In genomic region chr14:24190416-24190815, GRCh38 we compare ENCODE assay signal across 31 cellular contexts. TPM values are rescaled to one million over a fixed set of nuclear protein-coding genes. Genes with fewer than 3 reads are reported as not detected.
DNase-seq lines count a peak whose midpoint lies in the region; ATAC-seq, FAIRE-seq and TF ChIP-seq lines count a peak whose summit lies in the region.
"Had no signal": no experiment of that assay in that cellular context is flagged by ENCODE, and none has a peak within 500 bp of the region (broad histone marks: within the 10 kb centered on the region; RNA-seq: fewer than 3 reads in every experiment).

No MANE protein-coding gene starts in this region.

- TF ChIP-seq RAD21 in HepG2 (CRISPR knock-in tag; IDR thresholded peaks at IDR 0.05) = no peak

- no peak overlapping the region for H2AFZ ChIP-seq in HepG2 (ENCODE audit: low read length)

- no peak overlapping the region for H3K4me3 ChIP-seq in HepG2 (replicated peaks in 1 of 3; ENCODE audit: insufficient read depth in 1 of 3, low read depth in 2 of 3, low read length in 3 of 3)
- no peak overlapping the region for H3K4me3 ChIP-seq in right lobe of liver
- H3K4me3 ChIP-seq: BLaER1 had no signal

- no peaks in the 10 kb centered on the region for H3K27me3 Mint-ChIP-seq in natural killer cell treated with Interleukin-12 subunit alpha and Interleukin-12 subunit beta and Interleukin-15 and Interleukin-18, amount 100 ng/mL, for 72 hours
- no peaks in the 10 kb centered on the region for H3K27me3 Mint-ChIP-seq in activated naive CD8-positive, alpha-beta T cell treated with anti-CD3 and anti-CD28 coated beads for 36 hours

- POLR2A ChIA-PET in HepG2 (lab: Yijun Ruan, JAX) (interaction anchor here (0.7 to 6.4 kb wide), 5 partner anchors 12 to 94 kb away, joined by 3 to 65 read pairs (median 38); partner anchors contain the start of genes CHMP4A, IRF9 and PSME2), RWPE1 (lab: Yijun Ruan, JAX; ENCODE audit: low non-redundant PET) (no interaction called here)

- H3K4me2 ChIP-seq in HepG2 (ENCODE audit: low read depth, low read length) = no peak overlapping the region
- H3K4me2 ChIP-seq: BLaER1 had no signal

- TF ChIP-seq EP300 in HepG2 (IDR thresholded peaks at IDR 0.05; ENCODE audit: low read depth in 2 of 2, low read length in 2 of 2) (no peak), HepG2 (CRISPR knock-in tag; IDR thresholded peaks at IDR 0.05; ENCODE audit: borderline replicate concordance) (no peak)

- WGBS in HepG2 (ENCODE audit: low lambda C conversion rate) = 94% methylated on average over 10 of the region's 10 CpGs
- WGBS in right lobe of liver (ENCODE audit: insufficient coverage, low coverage, low lambda C conversion rate, missing lambda C conversion rate) = 96% methylated on average over 4 of the region's 10 CpGs

- peaks cover 13% of the 10 kb centered on the region for H3K36me3 Mint-ChIP-seq in natural killer cell treated with Interleukin-12 subunit alpha and Interleukin-12 subunit beta and Interleukin-15 and Interleukin-18, amount 100 ng/mL, for 72 hours
- peaks cover 76% of the 10 kb centered on the region for H3K36me3 Mint-ChIP-seq in stimulated activated effector memory CD8-positive, alpha-beta T cell treated with anti-CD3 and anti-CD28 coated beads, Interleukin-12 subunit alpha, Interleukin-12 subunit beta, amount 100 ng/mL, for 72 hours
- H3K36me3 Mint-ChIP-seq in activated naive CD8-positive, alpha-beta T cell treated with anti-CD3 and anti-CD28 coated beads for 36 hours = peaks cover 30% of the 10 kb centered on the region

- intact Hi-C loops in HepG2 (cut with micrococcal nuclease; ENCODE audit: unreplicated experiment) (no loop called here), right lobe of liver (cut with DNase I) (no loop called here)

- H3K4me3 Mint-ChIP-seq in natural killer cell treated with Interleukin-12 subunit alpha and Interleukin-12 subunit beta and Interleukin-15 and Interleukin-18, amount 100 ng/mL, for 72 hours = no peak overlapping the region
- H3K4me3 Mint-ChIP-seq in stimulated activated effector memory CD8-positive, alpha-beta T cell treated with anti-CD3 and anti-CD28 coated beads, Interleukin-12 subunit alpha, Interleukin-12 subunit beta, amount 100 ng/mL, for 72 hours = no peak overlapping the region
- H3K4me3 Mint-ChIP-seq in activated naive CD8-positive, alpha-beta T cell treated with anti-CD3 and anti-CD28 coated beads for 36 hours = no peak overlapping the region

- H3K79me2 ChIP-seq in HepG2 (ENCODE audit: insufficient read depth, low read length) = peaks cover 37% of the 10 kb centered on the region

- H3K27ac ChIP-seq in HepG2 (ENCODE audit: extremely low read length, insufficient read depth, low read length) = no peak overlapping the region
- no peak overlapping the region for H3K27ac ChIP-seq in right lobe of liver
- 0 out of 2 replicates have a peak overlapping the region, but pooled peaks have one; percentile 15 for H3K27ac ChIP-seq in RWPE1
- H3K27ac ChIP-seq: BLaER1 had no signal

- in situ Hi-C loops in HepG2 (cut with HindIII; ENCODE audit: extremely low pct_ligation_motif_present, low pct_unique_long_range_greater_than_20kb) = no loop called here

- TF ChIP-seq CTCF in HepG2 (CRISPR knock-in tag; IDR thresholded peaks at IDR 0.05) (no peak), right lobe of liver (IDR thresholded peaks at IDR 0.05) (no peak), RWPE1 (conservative IDR thresholded peaks at IDR 0.05; ENCODE audit: low read depth) (no peak)

- no peaks in the 10 kb centered on the region for H4K20me1 ChIP-seq in HepG2 (ENCODE audit: insufficient read depth, low read length)
- H4K20me1 ChIP-seq: BLaER1 had no signal

- ATAC-seq in HepG2 = no peak
- ATAC-seq in right lobe of liver = no peak
- no peak for ATAC-seq in natural killer cell treated with Interleukin-12 subunit alpha and Interleukin-12 subunit beta and Interleukin-15 and Interleukin-18, amount 100 ng/mL, for 72 hours
- no peak for ATAC-seq in stimulated activated effector memory CD8-positive, alpha-beta T cell treated with anti-CD3 and anti-CD28 coated beads, Interleukin-12 subunit alpha, Interleukin-12 subunit beta, amount 100 ng/mL, for 72 hours
- ATAC-seq: HCT116 had no signal

- H3K27me3 ChIP-seq in HepG2 (ENCODE audit: control insufficient read depth in 1 of 2, insufficient read depth in 2 of 2, low read length in 2 of 2) (no peaks in the 10 kb centered on the region), right lobe of liver (no peaks in the 10 kb centered on the region)
- H3K27me3 ChIP-seq: BLaER1 had no signal

- H3K9me3 ChIP-seq in HepG2 (ENCODE audit: low read length) (no peaks in the 10 kb centered on the region), right lobe of liver (no peaks in the 10 kb centered on the region)
- H3K9me3 ChIP-seq: BLaER1, Caco-2 had no signal

- no TSS peak for BruUV-seq in HepG2 (replicated peaks; lab: Mats Ljungman, UMichigan)

- peaks cover 41 to 51% of the 10 kb centered on the region in 2 experiments for H3K36me3 ChIP-seq in HepG2 (replicated peaks in 1 of 2; ENCODE audit: control insufficient read depth in 1 of 2, insufficient read depth in 2 of 2, low read length in 2 of 2)
- peaks cover 0 to 24% (median 2%) of the 10 kb centered on the region in 4 donors for H3K36me3 ChIP-seq in right lobe of liver

- no peak for FAIRE-seq in HepG2 (lab: Jason Lieb, UNC)
- FAIRE-seq: A204.1, GM12891, GM19239 had no signal

- no peak for DNase-seq in HepG2 (ENCODE audit: low spot score)
- no peak for DNase-seq in right lobe of liver
- no peak for DNase-seq in RWPE1 (ENCODE audit: low spot score)
- DNase-seq in natural killer cell treated with Interleukin-12 subunit alpha and Interleukin-12 subunit beta and Interleukin-15 and Interleukin-18, amount 100 ng/mL, for 72 hours (ENCODE audit: low spot score) = no peak
- no peak for DNase-seq in stimulated activated effector memory CD8-positive, alpha-beta T cell treated with anti-CD3 and anti-CD28 coated beads, Interleukin-12 subunit alpha, Interleukin-12 subunit beta, amount 100 ng/mL, for 72 hours (ENCODE audit: low spot score in 2 of 2)
- DNase-seq in activated naive CD8-positive, alpha-beta T cell treated with anti-CD3 and anti-CD28 coated beads for 36 hours = no peak
- no peak for DNase-seq in effector CD4-positive, alpha-beta T cell
- no peak for DNase-seq in GM19240 (ENCODE audit: insufficient read length, low spot score)
- DNase-seq: Caco-2; CD4-positive, CD25-positive, alpha-beta regulatory T cell; DMS 273 treated with DMSO at 0.1 percent for 48 hours; DMS79 treated with DMSO at 0.1 percent for 48 hours; GF-D8; KBM-7; NCI-H1105 treated with DMSO at 0.1 percent for 48 hours; NCI-H146; NCI-H1930; NCI-H2107; NCI-H446 treated with DMSO at 0.1 percent for 48 hours; NCI-H526; RPMI8226; SHP77 treated with DMSO at 0.1 percent for 48 hours had no signal

- H3K4me1 ChIP-seq in HepG2 (ENCODE audit: insufficient read depth, low read length) = peaks cover 57% of the 10 kb centered on the region
- H3K4me1 ChIP-seq in right lobe of liver = peaks cover 0 to 22% (median 7%) of the 10 kb centered on the region in 4 donors

- H3K9me3 Mint-ChIP-seq in natural killer cell treated with Interleukin-12 subunit alpha and Interleukin-12 subunit beta and Interleukin-15 and Interleukin-18, amount 100 ng/mL, for 72 hours = no peaks in the 10 kb centered on the region
- no peaks in the 10 kb centered on the region for H3K9me3 Mint-ChIP-seq in stimulated activated effector memory CD8-positive, alpha-beta T cell treated with anti-CD3 and anti-CD28 coated beads, Interleukin-12 subunit alpha, Interleukin-12 subunit beta, amount 100 ng/mL, for 72 hours
- H3K9me3 Mint-ChIP-seq in activated naive CD8-positive, alpha-beta T cell treated with anti-CD3 and anti-CD28 coated beads for 36 hours = no peaks in the 10 kb centered on the region
- H3K9me3 Mint-ChIP-seq: CD4-positive, CD25-positive, alpha-beta regulatory T cell had no signal

- H3K4me1 Mint-ChIP-seq in natural killer cell treated with Interleukin-12 subunit alpha and Interleukin-12 subunit beta and Interleukin-15 and Interleukin-18, amount 100 ng/mL, for 72 hours (ENCODE audit: low read depth in 2 of 2) = peaks cover 44 to 45% of the 10 kb centered on the region in 2 donors
- H3K4me1 Mint-ChIP-seq in stimulated activated effector memory CD8-positive, alpha-beta T cell treated with anti-CD3 and anti-CD28 coated beads, Interleukin-12 subunit alpha, Interleukin-12 subunit beta, amount 100 ng/mL, for 72 hours = peaks cover 59% of the 10 kb centered on the region
- H3K4me1 Mint-ChIP-seq in activated naive CD8-positive, alpha-beta T cell treated with anti-CD3 and anti-CD28 coated beads for 36 hours = peaks cover 49% of the 10 kb centered on the region

- peak overlapping the region; percentile 31 to 85 for H3K27ac Mint-ChIP-seq in natural killer cell treated with Interleukin-12 subunit alpha and Interleukin-12 subunit beta and Interleukin-15 and Interleukin-18, amount 100 ng/mL, for 72 hours
- H3K27ac Mint-ChIP-seq in stimulated activated effector memory CD8-positive, alpha-beta T cell treated with anti-CD3 and anti-CD28 coated beads, Interleukin-12 subunit alpha, Interleukin-12 subunit beta, amount 100 ng/mL, for 72 hours = peak overlapping the region; percentile 14
- H3K27ac Mint-ChIP-seq in activated naive CD8-positive, alpha-beta T cell treated with anti-CD3 and anti-CD28 coated beads for 36 hours = no peak overlapping the region

- CTCF ChIA-PET in HepG2 (lab: Yijun Ruan, JAX; ENCODE audit: low intra/inter-chr PET ratio, low total read pairs) = no interaction called here
- CTCF ChIA-PET in RWPE1 (lab: Yijun Ruan, JAX) = no interaction called here

- no peak overlapping the region for H3K9ac ChIP-seq in HepG2 (ENCODE audit: insufficient read depth, low read depth, low read length)
- H3K9ac ChIP-seq: BLaER1 had no signal

- TF ChIP-seq POLR2A in HepG2 (IDR thresholded peaks at IDR 0.05; ENCODE audit: insufficient read depth in 1 of 2, low read depth in 2 of 2, low read length in 2 of 2) (no peak), right lobe of liver (IDR thresholded peaks at IDR 0.05) (no peak)

RNA-seq across cellular contexts. Expression of gene IPO4, which starts 1.8 kb away (rescaled TPM):
- total RNA-seq in HepG2 (2016; rRNA removed; fragmentation: Illumina TruSeq; extraction: Trizol) (149 and 179 TPM in 2 replicates), right lobe of liver (10 to 100 TPM; 17.9 to 44.0 (median 23.0) TPM)
- 58.9 and 61.8 TPM in 2 replicates for total RNA-seq in HepG2 (2016; cell fraction: cytosol; rRNA removed; fragmentation: Illumina TruSeq; extraction: Trizol; ENCODE audit: low read depth)
- 119 and 190 TPM in 2 replicates for total RNA-seq in HepG2 (2016; cell fraction: insoluble cytoplasmic fraction; rRNA removed; fragmentation: Illumina TruSeq; extraction: Trizol)
- 54.8 and 63.8 TPM in 2 replicates for total RNA-seq in HepG2 (2016; cell fraction: membrane; rRNA removed; fragmentation: Illumina TruSeq; extraction: Trizol)
- 147 and 162 TPM in 2 replicates for total RNA-seq in HepG2 (2016; cell fraction: nucleus; rRNA removed; fragmentation: Illumina TruSeq; extraction: Trizol)
- 37.4 and 39.0 TPM in 2 replicates for polyA plus RNA-seq in HepG2 (2011; rRNA removed)
- 22.1 and 40.0 TPM in 2 replicates for polyA plus RNA-seq in HepG2 (2011; cell fraction: cytosol; rRNA removed)
- polyA plus RNA-seq in HepG2 (2011; cell fraction: nucleus; rRNA removed) = 186 and 239 TPM in 2 replicates
- polyA plus RNA-seq in HepG2 (2012) = 42.9 and 46.8 TPM in 2 replicates
- 17.6 and 17.8 TPM in 2 replicates for polyA plus RNA-seq in HepG2 (2016; cell fraction: cytosol; fragmentation: Illumina TruSeq; extraction: Trizol; ENCODE audit: low read depth)
- polyA plus RNA-seq in HepG2 (2016; cell fraction: insoluble cytoplasmic fraction; fragmentation: Illumina TruSeq; extraction: Trizol; ENCODE audit: low read depth) = 88.5 and 118 TPM in 2 replicates
- 32.2 and 38.2 TPM in 2 replicates for polyA plus RNA-seq in HepG2 (2016; cell fraction: membrane; fragmentation: Illumina TruSeq; extraction: Trizol; ENCODE audit: low read depth)
- polyA plus RNA-seq in HepG2 (2016; cell fraction: nucleus; fragmentation: Illumina TruSeq; extraction: Trizol; ENCODE audit: insufficient read depth, low read depth) = 185 and 227 TPM in 2 replicates
- 52.8 and 135 TPM in 2 replicates for polyA minus RNA-seq in HepG2 (2011; rRNA and poly(A)+ RNA removed; ENCODE audit: low replicate concordance)
- 34.0 and 43.7 TPM in 2 replicates for polyA minus RNA-seq in HepG2 (2011; cell fraction: cytosol; rRNA and poly(A)+ RNA removed)
- polyA minus RNA-seq in HepG2 (2011; cell fraction: nucleus; rRNA and poly(A)+ RNA removed) = 176 and 190 TPM in 2 replicates
- 100 to 1,000 TPM in 1 of 2 donors, 10 to 100 TPM in 1; 52.8 to 145 TPM for total RNA-seq in natural killer cell treated with Interleukin-12 subunit alpha and Interleukin-12 subunit beta and Interleukin-15 and Interleukin-18, amount 100 ng/mL, for 72 hours
- 100 to 1,000 TPM; 152 to 161 TPM for total RNA-seq in activated naive CD8-positive, alpha-beta T cell treated with anti-CD3 and anti-CD28 coated beads for 36 hours

RNA-seq across cellular contexts. Expression of gene TM9SF1, which starts 4.8 kb away (rescaled TPM):
- total RNA-seq in HepG2 (2016; rRNA removed; fragmentation: Illumina TruSeq; extraction: Trizol) (56.4 and 110 TPM in 2 replicates), right lobe of liver (10 to 100 TPM; 32.1 to 49.8 (median 41.2) TPM)
- 19.9 and 23.1 TPM in 2 replicates for total RNA-seq in HepG2 (2016; cell fraction: cytosol; rRNA removed; fragmentation: Illumina TruSeq; extraction: Trizol; ENCODE audit: low read depth)
- 52.8 and 116 TPM in 2 replicates for total RNA-seq in HepG2 (2016; cell fraction: insoluble cytoplasmic fraction; rRNA removed; fragmentation: Illumina TruSeq; extraction: Trizol)
- total RNA-seq in HepG2 (2016; cell fraction: membrane; rRNA removed; fragmentation: Illumina TruSeq; extraction: Trizol) = 50.6 and 55.0 TPM in 2 replicates
- 105 and 124 TPM in 2 replicates for total RNA-seq in HepG2 (2016; cell fraction: nucleus; rRNA removed; fragmentation: Illumina TruSeq; extraction: Trizol)
- 83.2 and 85.1 TPM in 2 replicates for polyA plus RNA-seq in HepG2 (2011; rRNA removed)
- polyA plus RNA-seq in HepG2 (2011; cell fraction: cytosol; rRNA removed) = 99.8 and 110 TPM in 2 replicates
- 60.5 and 61.2 TPM in 2 replicates for polyA plus RNA-seq in HepG2 (2011; cell fraction: nucleus; rRNA removed)
- polyA plus RNA-seq in HepG2 (2012) = 37.9 and 82.6 TPM in 2 replicates
- 25.1 and 31.5 TPM in 2 replicates for polyA plus RNA-seq in HepG2 (2016; cell fraction: cytosol; fragmentation: Illumina TruSeq; extraction: Trizol; ENCODE audit: low read depth)
- polyA plus RNA-seq in HepG2 (2016; cell fraction: insoluble cytoplasmic fraction; fragmentation: Illumina TruSeq; extraction: Trizol; ENCODE audit: low read depth) = 44.2 and 50.2 TPM in 2 replicates
- polyA plus RNA-seq in HepG2 (2016; cell fraction: membrane; fragmentation: Illumina TruSeq; extraction: Trizol; ENCODE audit: low read depth) = 32.9 and 38.1 TPM in 2 replicates
- polyA plus RNA-seq in HepG2 (2016; cell fraction: nucleus; fragmentation: Illumina TruSeq; extraction: Trizol; ENCODE audit: insufficient read depth, low read depth) = 112 and 131 TPM in 2 replicates
- polyA minus RNA-seq in HepG2 (2011; rRNA and poly(A)+ RNA removed; ENCODE audit: low replicate concordance) = 117 and 251 TPM in 2 replicates
- 36.8 and 39.3 TPM in 2 replicates for polyA minus RNA-seq in HepG2 (2011; cell fraction: cytosol; rRNA and poly(A)+ RNA removed)
- polyA minus RNA-seq in HepG2 (2011; cell fraction: nucleus; rRNA and poly(A)+ RNA removed) = 51.2 and 53.7 TPM in 2 replicates
- 10 to 100 TPM; 27.6 to 30.2 TPM for total RNA-seq in natural killer cell treated with Interleukin-12 subunit alpha and Interleukin-12 subunit beta and Interleukin-15 and Interleukin-18, amount 100 ng/mL, for 72 hours
- 10 to 100 TPM; 20.7 to 22.5 TPM for total RNA-seq in activated naive CD8-positive, alpha-beta T cell treated with anti-CD3 and anti-CD28 coated beads for 36 hours

RNA-seq across cellular contexts. Expression of gene TSSK4, which starts 15.1 kb away (rescaled TPM):
- 0.44 TPM in 1 of 2 replicates, not detected in the other for total RNA-seq in HepG2 (2016; rRNA removed; fragmentation: Illumina TruSeq; extraction: Trizol)
- total RNA-seq in HepG2 (2016; cell fraction: cytosol; rRNA removed; fragmentation: Illumina TruSeq; extraction: Trizol; ENCODE audit: low read depth) = not detected in 2 replicates
- 0.19 TPM in 1 of 2 replicates, not detected in the other for total RNA-seq in HepG2 (2016; cell fraction: insoluble cytoplasmic fraction; rRNA removed; fragmentation: Illumina TruSeq; extraction: Trizol)
- not detected in 2 replicates for total RNA-seq in HepG2 (2016; cell fraction: membrane; rRNA removed; fragmentation: Illumina TruSeq; extraction: Trizol)
- 0.78 TPM in 1 of 2 replicates, not detected in the other for total RNA-seq in HepG2 (2016; cell fraction: nucleus; rRNA removed; fragmentation: Illumina TruSeq; extraction: Trizol)
- 0.08 and 0.14 TPM in 2 replicates for polyA plus RNA-seq in HepG2 (2011; rRNA removed)
- polyA plus RNA-seq in HepG2 (2011; cell fraction: cytosol; rRNA removed) = 0.04 and 0.10 TPM in 2 replicates
- 1.0 and 1.1 TPM in 2 replicates for polyA plus RNA-seq in HepG2 (2011; cell fraction: nucleus; rRNA removed)
- 3.3 and 4.1 TPM in 2 replicates for polyA plus RNA-seq in HepG2 (2012)
- polyA plus RNA-seq in HepG2 (2016; cell fraction: cytosol; fragmentation: Illumina TruSeq; extraction: Trizol; ENCODE audit: low read depth) = 0.21 TPM in 1 of 2 replicates, not detected in the other
- polyA plus RNA-seq in HepG2 (2016; cell fraction: insoluble cytoplasmic fraction; fragmentation: Illumina TruSeq; extraction: Trizol; ENCODE audit: low read depth) = not detected in 2 replicates
- 0.26 TPM in 1 of 2 replicates, not detected in the other for polyA plus RNA-seq in HepG2 (2016; cell fraction: membrane; fragmentation: Illumina TruSeq; extraction: Trizol; ENCODE audit: low read depth)
- polyA plus RNA-seq in HepG2 (2016; cell fraction: nucleus; fragmentation: Illumina TruSeq; extraction: Trizol; ENCODE audit: insufficient read depth, low read depth) = not detected in 2 replicates
- 1.7 and 2.4 TPM in 2 replicates for polyA minus RNA-seq in HepG2 (2011; rRNA and poly(A)+ RNA removed; ENCODE audit: low replicate concordance)
- not detected in 2 replicates for polyA minus RNA-seq in HepG2 (2011; cell fraction: cytosol; rRNA and poly(A)+ RNA removed)
- 3.2 and 5.0 TPM in 2 replicates for polyA minus RNA-seq in HepG2 (2011; cell fraction: nucleus; rRNA and poly(A)+ RNA removed)
- under 1 TPM in 2 of 6 experiments, not detected in 4; 0.29 TPM for total RNA-seq in right lobe of liver
- under 1 TPM in 1 of 2 donors, not detected in 1; 0.95 TPM for total RNA-seq in natural killer cell treated with Interleukin-12 subunit alpha and Interleukin-12 subunit beta and Interleukin-15 and Interleukin-18, amount 100 ng/mL, for 72 hours
- total RNA-seq in activated naive CD8-positive, alpha-beta T cell treated with anti-CD3 and anti-CD28 coated beads for 36 hours = not detected
- total RNA-seq: Caco-2, H4, HT1080, LHCN-M2 had no signal
- polyA plus RNA-seq: AG04450 had no signal

RNA-seq across cellular contexts. Expression of gene REC8, which starts 18.5 kb away (rescaled TPM):
- total RNA-seq in HepG2 (2016; rRNA removed; fragmentation: Illumina TruSeq; extraction: Trizol) = 3.4 TPM in 1 of 2 replicates, not detected in the other
- 0.88 and 2.8 TPM in 2 replicates for total RNA-seq in HepG2 (2016; cell fraction: cytosol; rRNA removed; fragmentation: Illumina TruSeq; extraction: Trizol; ENCODE audit: low read depth)
- total RNA-seq in HepG2 (2016; cell fraction: insoluble cytoplasmic fraction; rRNA removed; fragmentation: Illumina TruSeq; extraction: Trizol) = 4.4 TPM in 1 of 2 replicates, not detected in the other
- total RNA-seq in HepG2 (2016; cell fraction: membrane; rRNA removed; fragmentation: Illumina TruSeq; extraction: Trizol) = 0.65 and 1.1 TPM in 2 replicates
- total RNA-seq in HepG2 (2016; cell fraction: nucleus; rRNA removed; fragmentation: Illumina TruSeq; extraction: Trizol) = 3.5 and 4.1 TPM in 2 replicates
- polyA plus RNA-seq in HepG2 (2011; rRNA removed) = 14.7 and 17.3 TPM in 2 replicates
- polyA plus RNA-seq in HepG2 (2011; cell fraction: cytosol; rRNA removed) = 1.6 and 1.9 TPM in 2 replicates
- polyA plus RNA-seq in HepG2 (2011; cell fraction: nucleus; rRNA removed) = 115 and 125 TPM in 2 replicates
- 11.8 and 22.4 TPM in 2 replicates for polyA plus RNA-seq in HepG2 (2012)
- 0.43 and 1.0 TPM in 2 replicates for polyA plus RNA-seq in HepG2 (2016; cell fraction: cytosol; fragmentation: Illumina TruSeq; extraction: Trizol; ENCODE audit: low read depth)
- polyA plus RNA-seq in HepG2 (2016; cell fraction: insoluble cytoplasmic fraction; fragmentation: Illumina TruSeq; extraction: Trizol; ENCODE audit: low read depth) = 0.52 TPM in 1 of 2 replicates, not detected in the other
- 0.33 and 0.55 TPM in 2 replicates for polyA plus RNA-seq in HepG2 (2016; cell fraction: membrane; fragmentation: Illumina TruSeq; extraction: Trizol; ENCODE audit: low read depth)
- polyA plus RNA-seq in HepG2 (2016; cell fraction: nucleus; fragmentation: Illumina TruSeq; extraction: Trizol; ENCODE audit: insufficient read depth, low read depth) = 13.8 and 21.1 TPM in 2 replicates
- 4.1 and 10.9 TPM in 2 replicates for polyA minus RNA-seq in HepG2 (2011; rRNA and poly(A)+ RNA removed; ENCODE audit: low replicate concordance)
- 1.6 TPM in 1 of 2 replicates, not detected in the other for polyA minus RNA-seq in HepG2 (2011; cell fraction: cytosol; rRNA and poly(A)+ RNA removed)
- polyA minus RNA-seq in HepG2 (2011; cell fraction: nucleus; rRNA and poly(A)+ RNA removed) = 30.3 and 38.2 TPM in 2 replicates
- total RNA-seq in right lobe of liver = 1 to 10 TPM; 1.6 to 7.4 (median 3.4) TPM
- total RNA-seq in natural killer cell treated with Interleukin-12 subunit alpha and Interleukin-12 subunit beta and Interleukin-15 and Interleukin-18, amount 100 ng/mL, for 72 hours = 10 to 100 TPM; 52.1 to 85.9 TPM
- 10 to 100 TPM; 28.9 to 29.2 TPM for total RNA-seq in activated naive CD8-positive, alpha-beta T cell treated with anti-CD3 and anti-CD28 coated beads for 36 hours

RNA-seq across cellular contexts. Expression of gene CHMP4A, which starts 22.9 kb away (rescaled TPM):
- total RNA-seq in HepG2 (2016; rRNA removed; fragmentation: Illumina TruSeq; extraction: Trizol) (113 and 140 TPM in 2 replicates), right lobe of liver (10 to 100 TPM; 11.9 to 28.9 (median 17.1) TPM)
- total RNA-seq in HepG2 (2016; cell fraction: cytosol; rRNA removed; fragmentation: Illumina TruSeq; extraction: Trizol; ENCODE audit: low read depth) = 66.3 and 72.6 TPM in 2 replicates
- 120 and 148 TPM in 2 replicates for total RNA-seq in HepG2 (2016; cell fraction: insoluble cytoplasmic fraction; rRNA removed; fragmentation: Illumina TruSeq; extraction: Trizol)
- total RNA-seq in HepG2 (2016; cell fraction: membrane; rRNA removed; fragmentation: Illumina TruSeq; extraction: Trizol) = 67.1 and 67.8 TPM in 2 replicates
- total RNA-seq in HepG2 (2016; cell fraction: nucleus; rRNA removed; fragmentation: Illumina TruSeq; extraction: Trizol) = 52.6 and 66.0 TPM in 2 replicates
- 80.8 and 83.6 TPM in 2 replicates for polyA plus RNA-seq in HepG2 (2011; rRNA removed)
- polyA plus RNA-seq in HepG2 (2011; cell fraction: cytosol; rRNA removed) = 85.1 and 105 TPM in 2 replicates
- 42.1 and 63.9 TPM in 2 replicates for polyA plus RNA-seq in HepG2 (2011; cell fraction: nucleus; rRNA removed)
- polyA plus RNA-seq in HepG2 (2012) = 78.9 and 98.0 TPM in 2 replicates
- 64.7 and 70.4 TPM in 2 replicates for polyA plus RNA-seq in HepG2 (2016; cell fraction: cytosol; fragmentation: Illumina TruSeq; extraction: Trizol; ENCODE audit: low read depth)
- polyA plus RNA-seq in HepG2 (2016; cell fraction: insoluble cytoplasmic fraction; fragmentation: Illumina TruSeq; extraction: Trizol; ENCODE audit: low read depth) = 255 and 256 TPM in 2 replicates
- 60.9 and 64.0 TPM in 2 replicates for polyA plus RNA-seq in HepG2 (2016; cell fraction: membrane; fragmentation: Illumina TruSeq; extraction: Trizol; ENCODE audit: low read depth)
- polyA plus RNA-seq in HepG2 (2016; cell fraction: nucleus; fragmentation: Illumina TruSeq; extraction: Trizol; ENCODE audit: insufficient read depth, low read depth) = 140 and 161 TPM in 2 replicates
- polyA minus RNA-seq in HepG2 (2011; rRNA and poly(A)+ RNA removed; ENCODE audit: low replicate concordance) = 9.7 and 17.0 TPM in 2 replicates
- 7.5 and 11.3 TPM in 2 replicates for polyA minus RNA-seq in HepG2 (2011; cell fraction: cytosol; rRNA and poly(A)+ RNA removed)
- polyA minus RNA-seq in HepG2 (2011; cell fraction: nucleus; rRNA and poly(A)+ RNA removed) = 30.8 and 42.8 TPM in 2 replicates
- total RNA-seq in natural killer cell treated with Interleukin-12 subunit alpha and Interleukin-12 subunit beta and Interleukin-15 and Interleukin-18, amount 100 ng/mL, for 72 hours = 10 to 100 TPM; 66.2 to 95.0 TPM
- 10 to 100 TPM; 54.4 to 58.9 TPM for total RNA-seq in activated naive CD8-positive, alpha-beta T cell treated with anti-CD3 and anti-CD28 coated beads for 36 hours
